Comparison of ENCODE assay signal across 8 cellular contexts in genomic region chr2:62706721-62707516, GRCh38. TPM values are rescaled to one million over a fixed set of nuclear protein-coding genes. Genes with fewer than 3 reads are reported as not detected.
DNase-seq lines count a peak whose midpoint lies in the region; ATAC-seq and TF ChIP-seq lines count a peak whose summit lies in the region.

No MANE protein-coding gene starts in this region.

- peaks cover 56% of the 10 kb centered on the region for H3K79me2 ChIP-seq in ACC112 (ENCODE audit: control insufficient read depth, insufficient read depth, low read length, unreplicated experiment)
- H3K79me2 ChIP-seq in mesendoderm (ENCODE audit: control insufficient read depth, insufficient read depth, low read length) = peaks cover 21% of the 10 kb centered on the region

- peak overlapping the region; percentile 39 for H2BK15ac ChIP-seq in mesendoderm (replicated peaks; ENCODE audit: low read depth)

- TF ChIP-seq CTCF in HFFc6 (IDR thresholded peaks at IDR 0.05) = no peak
- TF ChIP-seq CTCF in astrocyte of the spinal cord (IDR thresholded peaks at IDR 0.05; ENCODE audit: low read depth, low read length) = no peak

- H4K5ac ChIP-seq in mesendoderm (ENCODE audit: low read length) = no peak overlapping the region

- H3K56ac ChIP-seq in mesendoderm (ENCODE audit: low read length) = peak overlapping the region; percentile 96

- no CpG with 5 or more reads among the region's 7 CpGs for WGBS in mesendoderm (ENCODE audit: extremely low coverage, insufficient coverage, low lambda C conversion rate)

- no peak overlapping the region for H2BK120ac ChIP-seq in mesendoderm (ENCODE audit: low read depth, low read length)

- H3K9me3 Mint-ChIP-seq in HFFc6 = peaks cover 10% of the 10 kb centered on the region

- H3K36me3 ChIP-seq in ACC112 (ENCODE audit: insufficient read depth, low read length) = peaks cover 44% of the 10 kb centered on the region
- H3K36me3 ChIP-seq in mesendoderm (ENCODE audit: control insufficient read depth, insufficient read depth, low read length) = no peaks in the 10 kb centered on the region

- peak overlapping the region; percentile 72 for H3K27ac Mint-ChIP-seq in HFFc6

- no peak overlapping the region for H2AK5ac ChIP-seq in mesendoderm (ENCODE audit: low read length)

- H3K4me3 ChIP-seq in ACC112 (ENCODE audit: low read depth, low read length) = peak overlapping the region; percentile 87
- H3K4me3 ChIP-seq in astrocyte of the spinal cord (ENCODE audit: low read depth, low read length) = peak overlapping the region; percentile 76
- H3K4me3 ChIP-seq in mesendoderm (ENCODE audit: low read length) = peak overlapping the region; percentile 91

- no peak overlapping the region for H3K4ac ChIP-seq in mesendoderm (ENCODE audit: low read depth, low read length)

- H3K27me3 ChIP-seq in ACC112 (ENCODE audit: insufficient read depth, low read length) = no peaks in the 10 kb centered on the region
- H3K27me3 ChIP-seq in mesendoderm (ENCODE audit: insufficient read depth, low read length, poor library complexity) = no peaks in the 10 kb centered on the region

- H3K27me3 Mint-ChIP-seq in HFFc6 (ENCODE audit: insufficient read depth) = peaks cover 3% of the 10 kb centered on the region

- no peak overlapping the region for H3K18ac ChIP-seq in mesendoderm (ENCODE audit: low read length)

- H2AFZ ChIP-seq in ACC112 (ENCODE audit: low read length, unreplicated experiment) = peak overlapping the region; percentile 65

- H3K27ac ChIP-seq in ACC112 (ENCODE audit: low read depth, low read length) = peak overlapping the region; percentile 22; the same call in 1 of the 2 replicates
- H3K27ac ChIP-seq in mesendoderm (ENCODE audit: low read depth, low read length) = no peak overlapping the region

- H3K4me3 Mint-ChIP-seq in HFFc6 = peak overlapping the region; percentile 94

- peaks cover 16% of the 10 kb centered on the region for H3K79me1 ChIP-seq in mesendoderm (ENCODE audit: low read length)

- H3K23ac ChIP-seq in mesendoderm (ENCODE audit: low read length) = no peak overlapping the region

- in situ Hi-C loops in astrocyte of the spinal cord (cut with HindIII; ENCODE audit: low sequenced_read_pairs) = no loop called here

- H3K4me2 ChIP-seq in mesendoderm (ENCODE audit: low read length) = peak overlapping the region; percentile 77

- ATAC-seq in GM21825 (IDR thresholded peaks at IDR 0.05; ENCODE audit: unreplicated experiment) (no peak), HG02840 (IDR thresholded peaks at IDR 0.05; ENCODE audit: low FRiP score, unreplicated experiment) (no peak), GM18868 (IDR thresholded peaks at IDR 0.05; ENCODE audit: unreplicated experiment) (no peak)

- peaks cover 34% of the 10 kb centered on the region for H3K4me1 Mint-ChIP-seq in HFFc6 (ENCODE audit: low read depth)

- peak overlapping the region; percentile 91 for H3K9ac ChIP-seq in mesendoderm (ENCODE audit: low read length)

- H3K36me3 Mint-ChIP-seq in HFFc6 (ENCODE audit: low read depth) = peaks cover 28% of the 10 kb centered on the region

- H3K4me1 ChIP-seq in ACC112 (ENCODE audit: control insufficient read depth, insufficient read depth, low read length, unreplicated experiment) (peaks cover 21% of the 10 kb centered on the region), mesendoderm (ENCODE audit: control insufficient read depth, low read depth, low read length) (peaks cover 9% of the 10 kb centered on the region)

- H4K8ac ChIP-seq in mesendoderm (ENCODE audit: low read depth, low read length) = no peak overlapping the region

- DNase-seq in HFFc6 = no peak
- no peak for DNase-seq in astrocyte of the spinal cord (ENCODE audit: low read depth, low spot score)
- DNase-seq in mesendoderm = no peak
- DNase-seq in anterior cingulate cortex (lab: John Stamatoyannopoulos, UW) = no peak

- no peak overlapping the region for H2BK5ac ChIP-seq in mesendoderm (ENCODE audit: low read length)

RNA-seq across cellular contexts. Expression of gene EHBP1, which starts 1.4 kb away (rescaled TPM):
- total RNA-seq in HFFc6 (2021; fragmentation: NEBNext Ultra II Directional; extraction: Animal tissue kit (Norgen Biotek cat#: 25700)) = 10 to 100 TPM; 72.7 to 87.3 (median 80.6) TPM
- 22.0 TPM for polyA plus RNA-seq in mesendoderm (2013, experiment 1 of 2)
- polyA plus RNA-seq in mesendoderm (2013, experiment 2 of 2) = 21.4 TPM
